Comparison of ENCODE assay signal across 8 cellular contexts in the genomic region with DNA sequence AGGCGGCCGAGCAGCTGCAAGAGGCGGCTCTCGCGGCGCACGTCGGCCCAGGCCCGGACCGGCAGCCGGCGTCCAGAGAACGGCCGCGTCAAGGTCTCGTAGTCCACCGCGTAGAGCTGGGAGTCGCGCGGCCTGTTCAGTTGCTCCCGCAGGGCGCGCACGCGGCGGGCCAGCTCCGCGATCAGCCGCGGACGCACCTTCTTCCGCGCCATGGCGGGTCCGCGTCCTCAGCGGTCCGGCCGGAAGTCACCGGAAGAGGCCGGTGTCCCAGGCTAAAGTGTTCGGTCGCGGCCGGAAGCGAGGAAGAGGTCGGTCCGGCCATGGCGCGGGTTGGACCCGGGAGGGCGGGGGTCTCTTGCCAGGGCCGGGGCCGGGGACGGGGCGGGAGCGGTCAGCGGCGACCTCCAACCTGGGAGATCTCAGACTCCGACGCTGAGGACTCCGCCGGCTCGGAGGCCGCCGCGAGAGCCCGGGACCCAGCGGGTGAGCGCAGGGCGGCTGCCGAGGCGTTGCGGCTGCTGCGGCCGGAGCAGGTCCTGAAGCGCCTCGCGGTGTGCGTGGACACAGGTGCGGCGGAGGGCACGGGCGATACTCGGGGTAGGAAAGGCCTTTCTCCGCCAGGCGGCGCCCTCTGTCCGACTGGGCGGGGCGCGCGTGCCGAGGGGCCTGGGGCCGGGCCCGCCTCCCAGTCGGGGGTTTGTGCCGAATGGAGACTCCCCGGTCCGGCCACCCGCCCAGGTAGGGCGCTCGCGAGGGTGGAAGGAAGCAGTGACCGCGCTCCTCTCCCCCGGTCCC. TPM values are rescaled to one million over a fixed set of nuclear protein-coding genes. Genes with fewer than 3 reads are reported as not detected.
DNase-seq lines count a peak whose midpoint lies in the region; ATAC-seq, FAIRE-seq and TF ChIP-seq lines count a peak whose summit lies in the region.

A gene (minus strand): TSS at position 227 of the 795 bp plus-strand sequence. CDS start 15 bp downstream, at position 212.

- POLR2A ChIA-PET in HCT116 (lab: Charles Lee): interaction anchor here (3.5 kb wide), 1 partner anchor 9 kb away, joined by 23 read pairs; a partner anchor contains a TSS

- H3K27me3 Mint-ChIP-seq in T-helper 17 cell: no peaks in the 10 kb centered on the region

- H3K4me3 Mint-ChIP-seq in T-helper 17 cell: peak within 1 kb of the TSS; percentile 99

- H3K27ac Mint-ChIP-seq in T-helper 17 cell: peak within 1 kb of the TSS; percentile 77

- RAD21 ChIA-PET in HCT116 (lab: Charles Lee; ENCODE audit: low non-redundant PET in 1 of 2, low total read pairs in 2 of 2, uncharacterized antibody in 2 of 2, unreplicated experiment in 2 of 2): no interaction called here

- H3K4me1 Mint-ChIP-seq in T-helper 17 cell: peaks cover 18% of the 10 kb centered on the region

- no peak for TF ChIP-seq RAD21 in HCT116 (IDR thresholded peaks at IDR 0.05; ENCODE audit: low read depth)

- H3K27ac ChIP-seq in HCT116 (ENCODE audit: low read depth, low read length): peak within 1 kb of the TSS; percentile 95
- peak within 1 kb of the TSS; percentile 95 to 97 for H3K27ac ChIP-seq in right atrium auricular region

- H4K20me1 ChIP-seq in HCT116 (ENCODE audit: insufficient read depth): peaks cover 5% of the 10 kb centered on the region; the same call in 1 of the 2 replicates

- no TSS peak for BruUV-seq in HCT116 (replicated peaks; lab: Mats Ljungman, UMichigan)

- CTCF ChIA-PET in HCT116 (lab: Charles Lee): interaction anchor here (0.7 to 1.9 kb wide), 5 partner anchors 9 to 95 kb away, joined by 3 to 13 read pairs (median 5); a partner anchor contains a TSS

- peak in 2 of 3 experiments; percentile 68 to 77; a peak in 4 of 6 replicates for TF ChIP-seq CTCF in HCT116 (IDR thresholded peaks at IDR 0.05 in 2 of 3, conservative IDR thresholded peaks at IDR 0.05 in 1 of 3; ENCODE audit: borderline replicate concordance in 1 of 3, insufficient read depth in 1 of 3, low read depth in 2 of 3, low read length in 2 of 3)
- peak; percentile 62 to 86 for TF ChIP-seq CTCF in right atrium auricular region (IDR thresholded peaks at IDR 0.05)

- DNase-seq in ELF-1 (ENCODE audit: low read depth, low spot score) (peak; percentile 92), HCT116 (ENCODE audit: low read depth, low spot score) (peak; percentile 80), NCI-H1417 treated with DMSO at 0.1 percent for 48 hours (lab: John Stamatoyannopoulos, UW) (peak; percentile 35), T-helper 17 cell (peak; percentile 66 to 76 (median 75)), amygdala (lab: John Stamatoyannopoulos, UW) (peak in 53 of 56 donors; percentile 17 to 85 (median 63)), right atrium auricular region (ENCODE audit: low spot score) (peak; percentile 84), putamen (ENCODE audit: low spot score) (peak; percentile 83), urothelium cell line (ENCODE audit: low spot score) (peak; percentile 87)

- H3K9me3 ChIP-seq in HCT116 (ENCODE audit: control insufficient read depth in 1 of 2, insufficient read depth in 1 of 2, low read depth in 1 of 2, low read length in 2 of 2) (no peaks in the 10 kb centered on the region), T-helper 17 cell (ENCODE audit: control insufficient read depth, low read length, poor library complexity, severe bottlenecking) (no peaks in the 10 kb centered on the region), right atrium auricular region (no peaks in the 10 kb centered on the region)

- peaks cover 0 to 8% of the 10 kb centered on the region in 2 experiments; a peak in 3 of 4 replicates for H3K36me3 ChIP-seq in HCT116 (ENCODE audit: control insufficient read depth in 1 of 2, insufficient read depth in 2 of 2, low read length in 2 of 2)
- H3K36me3 ChIP-seq in right atrium auricular region: peaks cover 38% of the 10 kb centered on the region

- no peaks in the 10 kb centered on the region for H3K36me3 Mint-ChIP-seq in T-helper 17 cell (ENCODE audit: low read depth)

- H3K27me3 ChIP-seq in HCT116 (ENCODE audit: insufficient read depth, low read length) (no peaks in the 10 kb centered on the region), right atrium auricular region (no peaks in the 10 kb centered on the region)

- no peaks in the 10 kb centered on the region for H3K9me2 ChIP-seq in HCT116 (ENCODE audit: insufficient read depth)

- H2AFZ ChIP-seq in HCT116 (ENCODE audit: low read depth, low read length, poor library complexity, severe bottlenecking): no peak within 1 kb of the TSS

- H3K4me1 ChIP-seq in HCT116 (ENCODE audit: control insufficient read depth in 1 of 2, insufficient read depth in 2 of 2, low read length in 2 of 2): peaks cover 14 to 29% of the 10 kb centered on the region in 2 experiments
- H3K4me1 ChIP-seq in right atrium auricular region: peaks cover 0 to 39% of the 10 kb centered on the region in 2 donors

- H3K4me3 ChIP-seq in HCT116 (replicated peaks in 1 of 2; ENCODE audit: low read depth in 1 of 2, low read length in 2 of 2) (peak within 1 kb of the TSS; percentile 88 to 97), right atrium auricular region (peak within 1 kb of the TSS; percentile 70 to 94)

- FAIRE-seq in urothelium cell line (lab: Jason Lieb, UNC): peak; percentile 92

- peak within 1 kb of the TSS; percentile 93 for H3K9ac ChIP-seq in HCT116 (ENCODE audit: low read length)

- H3K79me2 ChIP-seq in HCT116 (ENCODE audit: insufficient read depth, low read length): peaks cover 52% of the 10 kb centered on the region

- intact Hi-C loops in HCT116 (cut with micrococcal nuclease): loop anchor here (1.0 kb wide), 1 partner anchor 9 kb away; a partner anchor contains a TSS

- peak; percentile 63 for TF ChIP-seq POLR2A in HCT116 (IDR thresholded peaks at IDR 0.05; ENCODE audit: borderline replicate concordance, extremely low read depth, insufficient read depth, insufficient read length)

- H3K4me2 ChIP-seq in HCT116 (ENCODE audit: low read length): peak within 1 kb of the TSS; percentile 100

- ATAC-seq in HCT116: peak; percentile 56
- peak; percentile 58 for ATAC-seq in T-helper 17 cell

TF ChIP-seq in HCT116, 20 proteins besides CTCF, POLR2A, EP300 and RAD21 (continues in another document):
- no peak for TF ChIP-seq JUND (IDR thresholded peaks at IDR 0.05)
- TF ChIP-seq, protein P1, sequence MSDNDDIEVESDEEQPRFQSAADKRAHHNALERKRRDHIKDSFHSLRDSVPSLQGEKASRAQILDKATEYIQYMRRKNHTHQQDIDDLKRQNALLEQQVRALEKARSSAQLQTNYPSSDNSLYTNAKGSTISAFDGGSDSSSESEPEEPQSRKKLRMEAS (IDR thresholded peaks at IDR 0.05): no peak
- TF ChIP-seq CEBPB (IDR thresholded peaks at IDR 0.05; ENCODE audit: low read depth): no peak
- TF ChIP-seq TCF7L2 (IDR thresholded peaks at IDR 0.05; ENCODE audit: borderline replicate concordance, extremely low read depth, insufficient read depth, insufficient read length): no peak
- no peak for TF ChIP-seq ELF1 (IDR thresholded peaks at IDR 0.05; ENCODE audit: borderline replicate concordance, low read depth)
- TF ChIP-seq FOSL1 (IDR thresholded peaks at IDR 0.05; ENCODE audit: low read depth): no peak
- no peak for TF ChIP-seq CBX3 (IDR thresholded peaks at IDR 0.05; ENCODE audit: low read depth)
- peak; percentile 89 for TF ChIP-seq ZFX (IDR thresholded peaks at IDR 0.05)
- TF ChIP-seq, protein P2, sequence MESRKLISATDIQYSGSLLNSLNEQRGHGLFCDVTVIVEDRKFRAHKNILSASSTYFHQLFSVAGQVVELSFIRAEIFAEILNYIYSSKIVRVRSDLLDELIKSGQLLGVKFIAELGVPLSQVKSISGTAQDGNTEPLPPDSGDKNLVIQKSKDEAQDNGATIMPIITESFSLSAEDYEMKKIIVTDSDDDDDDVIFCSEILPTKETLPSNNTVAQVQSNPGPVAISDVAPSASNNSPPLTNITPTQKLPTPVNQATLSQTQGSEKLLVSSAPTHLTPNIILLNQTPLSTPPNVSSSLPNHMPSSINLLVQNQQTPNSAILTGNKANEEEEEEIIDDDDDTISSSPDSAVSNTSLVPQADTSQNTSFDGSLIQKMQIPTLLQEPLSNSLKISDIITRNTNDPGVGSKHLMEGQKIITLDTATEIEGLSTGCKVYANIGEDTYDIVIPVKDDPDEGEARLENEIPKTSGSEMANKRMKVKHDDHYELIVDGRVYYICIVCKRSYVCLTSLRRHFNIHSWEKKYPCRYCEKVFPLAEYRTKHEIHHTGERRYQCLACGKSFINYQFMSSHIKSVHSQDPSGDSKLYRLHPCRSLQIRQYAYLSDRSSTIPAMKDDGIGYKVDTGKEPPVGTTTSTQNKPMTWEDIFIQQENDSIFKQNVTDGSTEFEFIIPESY (IDR thresholded peaks at IDR 0.05; ENCODE audit: extremely low read depth, insufficient replicate concordance, low read length): peak; percentile 8
- TF ChIP-seq, protein P3, sequence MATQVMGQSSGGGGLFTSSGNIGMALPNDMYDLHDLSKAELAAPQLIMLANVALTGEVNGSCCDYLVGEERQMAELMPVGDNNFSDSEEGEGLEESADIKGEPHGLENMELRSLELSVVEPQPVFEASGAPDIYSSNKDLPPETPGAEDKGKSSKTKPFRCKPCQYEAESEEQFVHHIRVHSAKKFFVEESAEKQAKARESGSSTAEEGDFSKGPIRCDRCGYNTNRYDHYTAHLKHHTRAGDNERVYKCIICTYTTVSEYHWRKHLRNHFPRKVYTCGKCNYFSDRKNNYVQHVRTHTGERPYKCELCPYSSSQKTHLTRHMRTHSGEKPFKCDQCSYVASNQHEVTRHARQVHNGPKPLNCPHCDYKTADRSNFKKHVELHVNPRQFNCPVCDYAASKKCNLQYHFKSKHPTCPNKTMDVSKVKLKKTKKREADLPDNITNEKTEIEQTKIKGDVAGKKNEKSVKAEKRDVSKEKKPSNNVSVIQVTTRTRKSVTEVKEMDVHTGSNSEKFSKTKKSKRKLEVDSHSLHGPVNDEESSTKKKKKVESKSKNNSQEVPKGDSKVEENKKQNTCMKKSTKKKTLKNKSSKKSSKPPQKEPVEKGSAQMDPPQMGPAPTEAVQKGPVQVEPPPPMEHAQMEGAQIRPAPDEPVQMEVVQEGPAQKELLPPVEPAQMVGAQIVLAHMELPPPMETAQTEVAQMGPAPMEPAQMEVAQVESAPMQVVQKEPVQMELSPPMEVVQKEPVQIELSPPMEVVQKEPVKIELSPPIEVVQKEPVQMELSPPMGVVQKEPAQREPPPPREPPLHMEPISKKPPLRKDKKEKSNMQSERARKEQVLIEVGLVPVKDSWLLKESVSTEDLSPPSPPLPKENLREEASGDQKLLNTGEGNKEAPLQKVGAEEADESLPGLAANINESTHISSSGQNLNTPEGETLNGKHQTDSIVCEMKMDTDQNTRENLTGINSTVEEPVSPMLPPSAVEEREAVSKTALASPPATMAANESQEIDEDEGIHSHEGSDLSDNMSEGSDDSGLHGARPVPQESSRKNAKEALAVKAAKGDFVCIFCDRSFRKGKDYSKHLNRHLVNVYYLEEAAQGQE (IDR thresholded peaks at IDR 0.05; ENCODE audit: low read depth): no peak
- peak; percentile 92 for TF ChIP-seq YY1 (IDR thresholded peaks at IDR 0.05; ENCODE audit: extremely low read depth, insufficient replicate concordance, low read depth, low read length)
- no peak for TF ChIP-seq EGR1 (IDR thresholded peaks at IDR 0.05; ENCODE audit: low read depth)

RNA-seq across cellular contexts. Expression of the gene that starts here (rescaled TPM):
- 200 TPM for total RNA-seq in HCT116 (2021; ENCODE audit: unreplicated experiment)
- polyA plus RNA-seq in HCT116 (2012): 167 and 191 TPM in 2 replicates
- 10 to 100 TPM; 45.1 to 57.5 TPM for total RNA-seq in T-helper 17 cell
- total RNA-seq in right atrium auricular region: 10 to 100 TPM; 58.8 to 77.9 TPM

Comparison
In these comparisons a context has a peak if more than half of its experiments do, and no peak if none do; other contexts are left out.
1. Peak in every context shown above with its lines: DNase-seq, ATAC-seq, H3K4me3 ChIP-seq and H3K27ac ChIP-seq.
2. DNase-seq: peak in every context shown above with its lines; median percentile 92 in ELF-1; 87 in urothelium cell line; 84 in right atrium auricular region; 83 in putamen; 80 in HCT116; 75 in T-helper 17 cell; 63 in amygdala; 35 in NCI-H1417 treated with DMSO at 0.1 percent for 48 hours.